In the genomic region with DNA sequence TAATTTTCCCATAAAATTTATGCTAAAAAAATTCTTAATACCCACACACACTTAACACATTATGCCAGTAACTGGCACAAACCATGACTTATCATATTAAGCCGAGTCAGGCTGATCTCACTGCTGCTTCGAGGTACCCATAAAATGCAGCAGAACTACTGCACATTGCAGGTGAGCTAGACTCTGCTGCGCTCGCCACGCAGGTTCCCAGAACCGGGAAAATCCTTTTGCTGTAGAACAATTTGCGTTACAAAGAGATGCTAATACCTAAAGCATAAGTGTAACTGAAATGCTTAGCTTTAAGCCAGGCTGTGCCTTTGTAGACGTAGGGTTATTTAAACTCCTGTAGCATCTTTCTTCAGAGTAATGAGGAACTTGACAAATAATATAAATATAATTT, we compare ENCODE assay signal across 23 cellular contexts.
"Had no signal": no experiment of that assay in that cellular context is flagged by ENCODE, and none has a peak within 500 bp of the region (broad histone marks: within the 10 kb centered on the region; RNA-seq: fewer than 3 reads in every experiment).

No MANE protein-coding gene starts in this region.

- H3K27ac Mint-ChIP-seq: immature natural killer cell; naive thymus-derived CD8-positive, alpha-beta T cell; nephron progenitor cell; stimulated activated naive CD8-positive, alpha-beta T cell treated with anti-CD3 and anti-CD28 coated beads, Interleukin-15, amount 100 ng/mL, for 72 hours had no signal

- H3K27ac ChIP-seq: gastrocnemius medialis, heart left ventricle, hepatocyte, lower lobe of right lung, psoas muscle, right lobe of liver, suprapubic skin, transverse colon, upper lobe of right lung, uterus had no signal

- H3K36me3 Mint-ChIP-seq: immature natural killer cell; naive thymus-derived CD8-positive, alpha-beta T cell had no signal

- H3K36me3 ChIP-seq: gastrocnemius medialis, heart left ventricle, lower lobe of right lung, right lobe of liver, suprapubic skin, transverse colon, upper lobe of right lung, uterus had no signal

- H3K79me2 ChIP-seq: hepatocyte had no signal

- H3K9me3 Mint-ChIP-seq: naive thymus-derived CD8-positive, alpha-beta T cell; stimulated activated naive CD8-positive, alpha-beta T cell treated with anti-CD3 and anti-CD28 coated beads, Interleukin-15, amount 100 ng/mL, for 72 hours had no signal

- ATAC-seq: gastrocnemius medialis; heart left ventricle; left ventricle myocardium superior; lower lobe of right lung; naive thymus-derived CD8-positive, alpha-beta T cell; psoas muscle; right lobe of liver; stimulated activated naive CD8-positive, alpha-beta T cell treated with anti-CD3 and anti-CD28 coated beads, Interleukin-15, amount 100 ng/mL, for 72 hours; upper lobe of right lung had no signal

- H3K4me2 ChIP-seq: hepatocyte had no signal

- H3K27me3 Mint-ChIP-seq: stimulated activated naive CD8-positive, alpha-beta T cell treated with anti-CD3 and anti-CD28 coated beads, Interleukin-15, amount 100 ng/mL, for 72 hours had no signal

- H2AFZ ChIP-seq: hepatocyte had no signal

- H3K27me3 ChIP-seq: dorsolateral prefrontal cortex, gastrocnemius medialis, hepatocyte, right lobe of liver, suprapubic skin, transverse colon, upper lobe of right lung, uterus had no signal

- H3K9me3 ChIP-seq: gastrocnemius medialis, heart left ventricle, lower lobe of right lung, psoas muscle, right lobe of liver, suprapubic skin, transverse colon, upper lobe of right lung, uterus had no signal

- H3K4me3 Mint-ChIP-seq: immature natural killer cell; naive thymus-derived CD8-positive, alpha-beta T cell; stimulated activated naive CD8-positive, alpha-beta T cell treated with anti-CD3 and anti-CD28 coated beads, Interleukin-15, amount 100 ng/mL, for 72 hours had no signal

- H3K4me1 ChIP-seq: gastrocnemius medialis, heart left ventricle, lower lobe of right lung, psoas muscle, right lobe of liver, suprapubic skin, transverse colon, upper lobe of right lung, uterus had no signal

- H3K4me1 Mint-ChIP-seq: immature natural killer cell; naive thymus-derived CD8-positive, alpha-beta T cell; stimulated activated naive CD8-positive, alpha-beta T cell treated with anti-CD3 and anti-CD28 coated beads, Interleukin-15, amount 100 ng/mL, for 72 hours had no signal

- H3K4me3 ChIP-seq: gastrocnemius medialis, heart left ventricle, hepatocyte, lower lobe of right lung, psoas muscle, right lobe of liver, suprapubic skin, transverse colon, upper lobe of right lung, uterus had no signal

- DNase-seq: effector CD4-positive, alpha-beta T cell; gastrocnemius medialis; heart left ventricle; immature natural killer cell; left ventricle myocardium superior; lower lobe of right lung; naive thymus-derived CD8-positive, alpha-beta T cell; psoas muscle; retina; right lobe of liver; small intestine; stimulated activated CD4-positive, alpha-beta T cell treated with anti-CD3 and anti-CD28 coated beads, Interleukin-15, amount 100 ng/mL, for 24 hours; stimulated activated CD4-positive, alpha-beta T cell treated with anti-CD3 and anti-CD28 coated beads, Interleukin-4, amount 100 ng/mL, for 1 hour; stimulated activated CD8-positive, alpha-beta memory T cell treated with anti-CD3 and anti-CD28 coated beads, Interleukin-4, amount 100 ng/mL, for 48 hours; stimulated activated naive CD4-positive, alpha-beta T cell; stimulated activated naive CD8-positive, alpha-beta T cell treated with anti-CD3 and anti-CD28 coated beads, Interleukin-15, amount 100 ng/mL, for 72 hours; transverse colon; upper lobe of right lung; uterus had no signal
